Comparison of ENCODE assay signal across 20 cellular contexts in the genomic region with DNA sequence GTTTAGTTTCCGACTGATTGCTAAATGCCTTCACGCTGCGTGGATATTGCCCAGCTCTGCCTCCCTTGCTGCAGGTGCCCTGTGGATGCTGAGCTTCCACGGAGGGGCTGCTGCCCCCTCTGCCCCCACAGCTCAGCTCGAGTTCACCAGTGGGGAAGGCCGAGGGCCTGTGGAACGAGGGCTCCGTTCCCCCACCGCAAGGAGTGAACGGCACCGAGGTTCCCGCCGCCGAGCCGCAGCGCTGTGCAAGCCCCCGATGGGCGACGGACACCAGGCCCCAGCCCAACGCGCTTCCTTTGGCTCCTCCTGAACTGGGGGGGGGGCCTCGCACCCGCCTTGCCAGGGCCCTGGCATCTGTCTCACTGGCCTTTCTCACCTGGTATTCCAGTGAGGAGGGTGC. TPM values are rescaled to one million over a fixed set of nuclear protein-coding genes. Genes with fewer than 3 reads are reported as not detected.
DNase-seq lines count a peak whose midpoint lies in the region; ATAC-seq, FAIRE-seq and TF ChIP-seq lines count a peak whose summit lies in the region.
"Had no signal": no experiment of that assay in that cellular context is flagged by ENCODE, and none has a peak within 500 bp of the region (broad histone marks: within the 10 kb centered on the region; RNA-seq: fewer than 3 reads in every experiment).

No MANE protein-coding gene starts in this region.

- POLR2A ChIA-PET in T-cell (lab: Charles Lee), result no interaction called here

- H3K27me3 Mint-ChIP-seq in activated naive CD4-positive, alpha-beta T cell treated with anti-CD3 and anti-CD28 coated beads, Interleukin-2, amount 10 ng/mL, durations not matched to agents 7 days and 5 days, result peaks cover 94% of the 10 kb centered on the region
- H3K27me3 Mint-ChIP-seq in activated naive CD4-positive, alpha-beta T cell treated with anti-CD3 and anti-CD28 coated beads for 36 hours (ENCODE audit: low read depth), result no peaks in the 10 kb centered on the region
- H3K27me3 Mint-ChIP-seq in T-cell, result peaks cover 0 to 9% of the 10 kb centered on the region in 2 donors

- TF ChIP-seq CTCF in kidney (IDR thresholded peaks at IDR 0.05; ENCODE audit: borderline replicate concordance, extremely low read depth, insufficient read depth), result no peak
- no peak for TF ChIP-seq CTCF in pancreas (IDR thresholded peaks at IDR 0.05)

- H3K4me1 Mint-ChIP-seq in activated naive CD4-positive, alpha-beta T cell treated with anti-CD3 and anti-CD28 coated beads, Interleukin-2, amount 10 ng/mL, durations not matched to agents 7 days and 5 days, result peaks cover 34% of the 10 kb centered on the region
- peaks cover 18% of the 10 kb centered on the region for H3K4me1 Mint-ChIP-seq in activated naive CD4-positive, alpha-beta T cell treated with anti-CD3 and anti-CD28 coated beads for 36 hours (ENCODE audit: low read depth)
- H3K4me1 Mint-ChIP-seq in T-cell, result peaks cover 23 to 38% (median 26%) of the 10 kb centered on the region in 3 donors

- no peaks in the 10 kb centered on the region for H3K27me3 ChIP-seq in pancreas

- FAIRE-seq in kidney (lab: Jason Lieb, UNC), result no peak
- no peak for FAIRE-seq in pancreas (lab: Jason Lieb, UNC)
- FAIRE-seq in urothelium cell line (lab: Jason Lieb, UNC), result no peak
- FAIRE-seq: G401.6 had no signal

- H3K4me1 ChIP-seq in kidney (ENCODE audit: control insufficient read depth in 1 of 2, insufficient read depth in 1 of 2, low read depth in 1 of 2, low read length in 2 of 2) (peaks cover 0 to 4% of the 10 kb centered on the region in 2 donors), pancreas (peaks cover 0 to 2% (median 0%) of the 10 kb centered on the region in 3 donors)

- no peak overlapping the region for H3K9ac ChIP-seq in kidney (ENCODE audit: low read length in 2 of 2)
- H3K9ac ChIP-seq: KMS-11 had no signal

- H3K36me3 ChIP-seq in kidney (ENCODE audit: control insufficient read depth in 1 of 2, insufficient read depth in 2 of 2, low read length in 2 of 2) (no peaks in the 10 kb centered on the region), pancreas (no peaks in the 10 kb centered on the region)

- intact Hi-C loops in activated naive CD4-positive, alpha-beta T cell treated with anti-CD3 and anti-CD28 coated beads for 36 hours (cut with micrococcal nuclease), result no loop called here
- intact Hi-C loops in kidney (cut with DNase I) (no loop called here), pancreas (cut with DNase I) (no loop called here)

- CTCF ChIA-PET in activated naive CD4-positive, alpha-beta T cell treated with anti-CD3 and anti-CD28 coated beads, Interleukin-2, amount 10 ng/mL, durations not matched to agents 7 days and 5 days (lab: Charles Lee), result no interaction called here
- CTCF ChIA-PET in activated naive CD4-positive, alpha-beta T cell treated with anti-CD3 and anti-CD28 coated beads for 36 hours (lab: Charles Lee), result no interaction called here
- CTCF ChIA-PET in T-cell (lab: Charles Lee), result no interaction called here

- H3K4me3 Mint-ChIP-seq in activated naive CD4-positive, alpha-beta T cell treated with anti-CD3 and anti-CD28 coated beads, Interleukin-2, amount 10 ng/mL, durations not matched to agents 7 days and 5 days, result peak overlapping the region; percentile 31
- H3K4me3 Mint-ChIP-seq in activated naive CD4-positive, alpha-beta T cell treated with anti-CD3 and anti-CD28 coated beads for 36 hours, result no peak overlapping the region
- H3K4me3 Mint-ChIP-seq in T-cell, result peak overlapping the region; percentile 81 to 92 (median 84)
- H3K4me3 Mint-ChIP-seq: H9 had no signal

- no peak overlapping the region for H3K27ac ChIP-seq in kidney (ENCODE audit: low read depth in 2 of 2, low read length in 2 of 2)
- no peak overlapping the region for H3K27ac ChIP-seq in pancreas
- H3K27ac ChIP-seq: 22Rv1, KMS-11 had no signal

- DNase-seq in activated naive CD4-positive, alpha-beta T cell treated with anti-CD3 and anti-CD28 coated beads, Interleukin-2, amount 10 ng/mL, durations not matched to agents 7 days and 5 days, result no peak
- no peak for DNase-seq in activated naive CD4-positive, alpha-beta T cell treated with anti-CD3 and anti-CD28 coated beads for 36 hours
- DNase-seq in T-cell (no peak), kidney (peak; percentile 67), pancreas (peak in 2 of 6 donors; percentile 32 to 74), urothelium cell line (ENCODE audit: low spot score) (no peak), GF-D8 (lab: John Stamatoyannopoulos, UW) (no peak)
- DNase-seq: AML-193, Caco-2, H9, NCI-H1417, NCI-H187, NCI-H226, NCI-H524, NCI-H82, SHP77 had no signal

- H3K4me3 ChIP-seq in kidney (ENCODE audit: low read length in 2 of 2), result no peak overlapping the region
- H3K4me3 ChIP-seq in pancreas, result peak overlapping the region in 3 of 4 donors; percentile 34 to 53 (median 45)

- H3K9me3 ChIP-seq in kidney (ENCODE audit: control insufficient read depth in 1 of 2, low read length in 2 of 2), result no peaks in the 10 kb centered on the region
- no peaks in the 10 kb centered on the region for H3K9me3 ChIP-seq in pancreas
- H3K9me3 ChIP-seq: Caco-2 had no signal

- H3K9me3 Mint-ChIP-seq in activated naive CD4-positive, alpha-beta T cell treated with anti-CD3 and anti-CD28 coated beads, Interleukin-2, amount 10 ng/mL, durations not matched to agents 7 days and 5 days, result no peaks in the 10 kb centered on the region
- peaks cover 24% of the 10 kb centered on the region for H3K9me3 Mint-ChIP-seq in activated naive CD4-positive, alpha-beta T cell treated with anti-CD3 and anti-CD28 coated beads for 36 hours
- no peaks in the 10 kb centered on the region for H3K9me3 Mint-ChIP-seq in T-cell
- H3K9me3 Mint-ChIP-seq: H9 had no signal

- ATAC-seq in T-cell (replicated peaks in 1 of 4) (no peak), pancreas (no peak), SK-N-SH treated with all-trans-retinoic acid at 6 μM for 48 hours (no peak)

- H3K36me3 Mint-ChIP-seq in activated naive CD4-positive, alpha-beta T cell treated with anti-CD3 and anti-CD28 coated beads, Interleukin-2, amount 10 ng/mL, durations not matched to agents 7 days and 5 days, result peaks cover 2% of the 10 kb centered on the region
- H3K36me3 Mint-ChIP-seq in activated naive CD4-positive, alpha-beta T cell treated with anti-CD3 and anti-CD28 coated beads for 36 hours (ENCODE audit: low read depth), result peaks cover 8% of the 10 kb centered on the region
- no peaks in the 10 kb centered on the region for H3K36me3 Mint-ChIP-seq in T-cell

- WGBS in pancreas, 2 donors, result 86 to 92% methylated on average over 23 of the region's 23 CpGs

- no peak overlapping the region for H3K27ac Mint-ChIP-seq in activated naive CD4-positive, alpha-beta T cell treated with anti-CD3 and anti-CD28 coated beads, Interleukin-2, amount 10 ng/mL, durations not matched to agents 7 days and 5 days
- no peak overlapping the region for H3K27ac Mint-ChIP-seq in activated naive CD4-positive, alpha-beta T cell treated with anti-CD3 and anti-CD28 coated beads for 36 hours
- peak overlapping the region in 1 of 2 donors; percentile 36 for H3K27ac Mint-ChIP-seq in T-cell
- H3K27ac Mint-ChIP-seq: H9 had no signal

TF ChIP-seq in SK-N-SH treated with all-trans-retinoic acid at 6 μM for 48 hours, 23 proteins besides CTCF, POLR2A, EP300 and RAD21 (continues in another document):
- TF ChIP-seq TCF4 (CRISPR knock-in tag; IDR thresholded peaks at IDR 0.05; ENCODE audit: borderline replicate concordance) (no peak), TSHZ2 (CRISPR knock-in tag; IDR thresholded peaks at IDR 0.05) (no peak), SNAI2 (CRISPR knock-in tag; IDR thresholded peaks at IDR 0.05) (no peak), TOX (CRISPR knock-in tag; IDR thresholded peaks at IDR 0.05; ENCODE audit: borderline replicate concordance) (no peak), GLIS3 (CRISPR knock-in tag; IDR thresholded peaks at IDR 0.05) (no peak)

RNA-seq across cellular contexts. Expression of gene DLL1, which starts 17.7 kb away (rescaled TPM):
- 1 to 10 TPM; 3.2 to 3.5 TPM for total RNA-seq in activated naive CD4-positive, alpha-beta T cell treated with anti-CD3 and anti-CD28 coated beads for 36 hours
- total RNA-seq in T-cell (1 to 10 TPM; 3.3 to 8.6 (median 4.7) TPM), kidney (11.9 TPM), pancreas (10 to 100 TPM; 10.8 to 19.6 (median 13.3) TPM)
- polyA plus RNA-seq in kidney (ENCODE audit: insufficient read depth, low read depth, low replicate concordance) (4.5 TPM), pancreas (10 to 100 TPM; 16.4 to 21.6 TPM)

RNA-seq across cellular contexts. Expression of gene FAM120B, which starts 33.4 kb away (rescaled TPM):
- 10 to 100 TPM; 15.5 to 16.1 TPM for total RNA-seq in activated naive CD4-positive, alpha-beta T cell treated with anti-CD3 and anti-CD28 coated beads for 36 hours
- total RNA-seq in T-cell, result 10 to 100 TPM; 34.1 to 39.8 (median 38.0) TPM
- total RNA-seq in kidney, result 34.8 TPM
- polyA plus RNA-seq in kidney (ENCODE audit: insufficient read depth, low read depth, low replicate concordance), result 16.5 TPM
- 10 to 100 TPM; 10.4 to 18.7 (median 13.3) TPM for total RNA-seq in pancreas
- 1 to 10 TPM; 5.6 to 9.0 TPM for polyA plus RNA-seq in pancreas

Comparison
In these comparisons a context has a peak if more than half of its experiments do, and no peak if none do; other contexts are left out.
1. H3K4me3 ChIP-seq: peak in pancreas (3 of 4); none in kidney (0 of 2).